Comparison of ENCODE assay signal across 19 cellular contexts in genomic region chr6:41429506-41430504, GRCh38.
DNase-seq lines count a peak whose midpoint lies in the region; ATAC-seq and TF ChIP-seq lines count a peak whose summit lies in the region.
"Had no signal": no experiment of that assay in that cellular context is flagged by ENCODE, and none has a peak within 500 bp of the region (broad histone marks: within the 10 kb centered on the region; RNA-seq: fewer than 3 reads in every experiment).

No MANE protein-coding gene starts in this region.

- H3K4me1 Mint-ChIP-seq in MCF 10A (ENCODE audit: insufficient read depth, unreplicated experiment) = peaks cover 6% of the 10 kb centered on the region
- peaks cover 17% of the 10 kb centered on the region for H3K4me1 Mint-ChIP-seq in neural crest cell

- no peak for TF ChIP-seq CTCF in breast epithelium (IDR thresholded peaks at IDR 0.05)
- no peak for TF ChIP-seq CTCF in MCF 10A (IDR thresholded peaks at IDR 0.05; ENCODE audit: unreplicated experiment)
- no peak for TF ChIP-seq CTCF in choroid plexus epithelial cell (conservative IDR thresholded peaks at IDR 0.05; ENCODE audit: low read depth, low read length)
- TF ChIP-seq CTCF in neural crest cell (conservative IDR thresholded peaks at IDR 0.05) = no peak
- TF ChIP-seq CTCF in tibial nerve (IDR thresholded peaks at IDR 0.05) = no peak
- TF ChIP-seq CTCF in gastrocnemius medialis (IDR thresholded peaks at IDR 0.05 in 4 of 5, conservative IDR thresholded peaks at IDR 0.05 in 1 of 5) = no peak

- H3K4me1 ChIP-seq in breast epithelium = peaks cover 4 to 15% of the 10 kb centered on the region in 2 donors
- H3K4me1 ChIP-seq in tibial nerve = peaks cover 0 to 58% (median 43%) of the 10 kb centered on the region in 4 donors
- peaks cover 10 to 17% of the 10 kb centered on the region in 2 donors for H3K4me1 ChIP-seq in gastrocnemius medialis

- CTCF ChIA-PET in MCF 10A (lab: Yijun Ruan, JAX) = interaction anchor here (0.8 to 1.7 kb wide), 5 partner anchors 9 to 173 kb away, joined by 3 to 6 read pairs (median 4); no protein-coding TSS in a partner anchor

- POLR2A ChIA-PET in MCF 10A (lab: Yijun Ruan, JAX) = interaction anchor here (0.5 kb wide), 1 partner anchor 11 kb away, joined by 3 read pairs; no protein-coding TSS in a partner anchor

- no peaks in the 10 kb centered on the region for H3K9me3 Mint-ChIP-seq in MCF 10A (ENCODE audit: unreplicated experiment)
- H3K9me3 Mint-ChIP-seq in neural crest cell = no peaks in the 10 kb centered on the region
- H3K9me3 Mint-ChIP-seq: activated T-cell treated with anti-CD3 and anti-CD28 coated beads, Interleukin-2, amount 50 U/mL, for 4 hours; stimulated activated naive B cell treated with anti-CD40 and anti-IgM and Interleukin-4, amounts not matched to agents 10 μg/mL and 1 μg/mL and 100 μg/mL, for 72 hours had no signal

- H3K27ac ChIP-seq in breast epithelium (peak overlapping the region; percentile 74 to 89), tibial nerve (peak overlapping the region in 3 of 4 donors; percentile 85 to 92 (median 90)), gastrocnemius medialis (peak overlapping the region in 1 of 4 donors; percentile 13)
- H3K27ac ChIP-seq: HL-60, KMS-11, SK-N-MC had no signal

- H3K4me3 Mint-ChIP-seq in MCF 10A (ENCODE audit: unreplicated experiment) (no peak overlapping the region), neural crest cell (peak overlapping the region; percentile 56)

- in situ Hi-C loops in gastrocnemius medialis (cut with MboI; ENCODE audit: low sequenced_read_pairs in 4 of 4) = loop anchor here in 2 of 4 donors (10.0 kb wide), 1 partner anchor 165 kb away; no protein-coding TSS in a partner anchor

- DNase-seq in breast epithelium (ENCODE audit: low spot score in 2 of 2) (no peak), MCF 10A (ENCODE audit: unreplicated experiment) (no peak), choroid plexus epithelial cell (ENCODE audit: low read depth) (peak; percentile 35), neural crest cell (ENCODE audit: low read depth, low spot score) (no peak), tibial nerve (ENCODE audit: low spot score in 2 of 2) (no peak), SKM-1 (lab: John Stamatoyannopoulos, UW; ENCODE audit: unreplicated experiment) (no peak), gastrocnemius medialis (no peak)
- DNase-seq: cortex of kidney, erythroblast, hippocampal formation, NCI-H1694 treated with DMSO at 0.1 percent for 48 hours, NCI-H510A had no signal

- no peaks in the 10 kb centered on the region for H3K36me3 ChIP-seq in breast epithelium
- H3K36me3 ChIP-seq in tibial nerve = no peaks in the 10 kb centered on the region
- H3K36me3 ChIP-seq in gastrocnemius medialis = no peaks in the 10 kb centered on the region

- H3K9me3 ChIP-seq in breast epithelium = no peaks in the 10 kb centered on the region
- no peaks in the 10 kb centered on the region for H3K9me3 ChIP-seq in tibial nerve
- H3K9me3 ChIP-seq in gastrocnemius medialis = no peaks in the 10 kb centered on the region

- H3K27ac Mint-ChIP-seq in MCF 10A (ENCODE audit: low read depth, unreplicated experiment) (no peak overlapping the region), neural crest cell (ENCODE audit: unreplicated experiment) (no peak overlapping the region)

- H3K27me3 Mint-ChIP-seq in MCF 10A (ENCODE audit: insufficient read depth, unreplicated experiment) = no peaks in the 10 kb centered on the region
- peaks cover 34% of the 10 kb centered on the region for H3K27me3 Mint-ChIP-seq in neural crest cell (ENCODE audit: low read depth)

- no peak overlapping the region for H3K4me3 ChIP-seq in breast epithelium
- H3K4me3 ChIP-seq in choroid plexus epithelial cell (ENCODE audit: low read depth, low read length) = no peak overlapping the region
- H3K4me3 ChIP-seq in tibial nerve = no peak overlapping the region
- no peak overlapping the region for H3K4me3 ChIP-seq in gastrocnemius medialis
- H3K4me3 ChIP-seq: SK-N-MC had no signal

- TF ChIP-seq EP300 in tibial nerve (IDR thresholded peaks at IDR 0.05) = no peak

- WGBS in tibial nerve, 2 donors = 38% methylated on average over 14 of the region's 14 CpGs

- no TSS peak for BruUV-seq in MCF 10A (replicated peaks; lab: Mats Ljungman, UMichigan)

- intact Hi-C loops in breast epithelium (cut with DNase I; ENCODE audit: low total_unique reads) (no loop called here), MCF 10A (cut with micrococcal nuclease) (no loop called here), gastrocnemius medialis (cut with DNase I; ENCODE audit: low total_unique reads) (loop anchor here (5.0 to 10.0 kb wide), 2 partner anchors 75 to 117 kb away; partner anchors contain the start of gene FOXP4)

- ATAC-seq in GM18505 (IDR thresholded peaks at IDR 0.05; ENCODE audit: unreplicated experiment) = no peak
- no peak for ATAC-seq in gastrocnemius medialis
- ATAC-seq: left lobe of liver had no signal

- H3K36me3 Mint-ChIP-seq in MCF 10A (ENCODE audit: insufficient read depth, unreplicated experiment) (no peaks in the 10 kb centered on the region), neural crest cell (ENCODE audit: low read depth) (no peaks in the 10 kb centered on the region)
- H3K36me3 Mint-ChIP-seq: stimulated activated naive B cell treated with anti-CD40 and anti-IgM and Interleukin-4, amounts not matched to agents 10 μg/mL and 1 μg/mL and 100 μg/mL, for 72 hours had no signal

- H3K27me3 ChIP-seq in breast epithelium (no peaks in the 10 kb centered on the region), tibial nerve (no peaks in the 10 kb centered on the region), gastrocnemius medialis (no peaks in the 10 kb centered on the region)

- TF ChIP-seq POLR2A in breast epithelium (IDR thresholded peaks at IDR 0.05) (no peak), tibial nerve (IDR thresholded peaks at IDR 0.05) (no peak), GM18505 (IDR thresholded peaks at IDR 0.05; ENCODE audit: borderline replicate concordance, extremely low read depth, insufficient read depth, insufficient read length) (no peak), gastrocnemius medialis (IDR thresholded peaks at IDR 0.05) (no peak)
